Comparison of ENCODE assay signal across 21 cellular contexts in genomic region chr12:111582133-111582747, GRCh38.
"Had no signal": no experiment of that assay in that cellular context is flagged by ENCODE, and none has a peak within 500 bp of the region (broad histone marks: within the 10 kb centered on the region; RNA-seq: fewer than 3 reads in every experiment).

No MANE protein-coding gene starts in this region.

- H3K4me1 Mint-ChIP-seq: nephron progenitor cell had no signal

- H3K27ac ChIP-seq: coronary artery, epithelial cell of prostate, esophagus muscularis mucosa, gastroesophageal sphincter, left lung, lower lobe of right lung, sigmoid colon, skin epidermis, uterus had no signal

- ATAC-seq: gastroesophageal sphincter, left lung, lower lobe of right lung had no signal

- H3K9me3 ChIP-seq: esophagus muscularis mucosa, gastroesophageal sphincter, left lung, lower lobe of right lung, sigmoid colon, uterus had no signal

- H3K4me3 Mint-ChIP-seq: immature natural killer cell, memory B cell, nephron progenitor cell, type B pancreatic cell had no signal

- H3K27me3 ChIP-seq: esophagus muscularis mucosa, gastroesophageal sphincter, left lung, sigmoid colon, uterus had no signal

- H3K27ac Mint-ChIP-seq: memory B cell, nephron progenitor cell, type B pancreatic cell had no signal

- H3K27me3 Mint-ChIP-seq: memory B cell, type B pancreatic cell had no signal

- DNase-seq: effector CD4-positive, alpha-beta T cell; glutamatergic neuron; immature natural killer cell; left lung; lower lobe of right lung; midbrain; nephron progenitor cell; sigmoid colon; stimulated activated CD4-positive, alpha-beta T cell treated with anti-CD3 and anti-CD28 coated beads, Interleukin-2, amount 100 ng/mL, for 24 hours; stimulated activated CD4-positive, alpha-beta T cell treated with anti-CD3 and anti-CD28 coated beads, Interleukin-4, amount 100 ng/mL, for 4 hours; stimulated activated naive CD4-positive, alpha-beta T cell treated with Interleukin-2 at 50 U/mL for 16 hours; uterus had no signal

- FAIRE-seq: endometrium, keratinocyte had no signal

- H3K36me3 ChIP-seq: gastroesophageal sphincter, left lung, lower lobe of right lung, sigmoid colon, uterus had no signal

- H3K4me3 ChIP-seq: coronary artery, esophagus muscularis mucosa, gastroesophageal sphincter, left lung, lower lobe of right lung, sigmoid colon, skin epidermis, uterus had no signal

- H3K9me3 Mint-ChIP-seq: immature natural killer cell, memory B cell had no signal
